ENCODE assay signal across 1 cellular context in genomic region chr11:69280451-69280850, GRCh38.
TF ChIP-seq lines count a peak whose summit lies in the region.

No MANE protein-coding gene starts in this region.

TF ChIP-seq in HCT116, 20 proteins besides CTCF, POLR2A, EP300 and RAD21 (continued from another document):
- no peak for TF ChIP-seq REST (IDR thresholded peaks at IDR 0.05; ENCODE audit: low read depth)
- no peak for TF ChIP-seq ZFX (IDR thresholded peaks at IDR 0.05)
- no peak for TF ChIP-seq EZH2phosphoT487 (IDR thresholded peaks at IDR 0.05; ENCODE audit: borderline replicate concordance)
- TF ChIP-seq SP1 (IDR thresholded peaks at IDR 0.05; ENCODE audit: low read depth): no peak
- TF ChIP-seq TCF7L2 (IDR thresholded peaks at IDR 0.05; ENCODE audit: borderline replicate concordance, extremely low read depth, insufficient read depth, insufficient read length): no peak
- no peak for TF ChIP-seq CBX3 (IDR thresholded peaks at IDR 0.05; ENCODE audit: low read depth)
